1 cellular context compared by ENCODE assay signal in genomic region chr5:76790632-76791290, GRCh38.
TF ChIP-seq lines count a peak whose summit lies in the region.

No MANE protein-coding gene starts in this region.

TF ChIP-seq in HEK293, 187 proteins besides CTCF, POLR2A, EP300 and RAD21 (continued from another document):
- TF ChIP-seq HIC1 (tag by site-specific recombination; IDR thresholded peaks at IDR 0.05) (peak; percentile 68), MYNN (tag by site-specific recombination; IDR thresholded peaks at IDR 0.05; ENCODE audit: borderline replicate concordance) (no peak), ZNF174 (tag by site-specific recombination; IDR thresholded peaks at IDR 0.05) (no peak), ZXDB (tag by site-specific recombination; IDR thresholded peaks at IDR 0.05) (peak; percentile 47; the same call in 1 of the 2 replicates), ZNF394 (tag by site-specific recombination; IDR thresholded peaks at IDR 0.05; ENCODE audit: borderline replicate concordance) (peak; percentile 48; the same call in 1 of the 2 replicates), BCL11A (tag by site-specific recombination; IDR thresholded peaks at IDR 0.05; ENCODE audit: low read depth) (no peak), ZNF837 (tag by site-specific recombination; IDR thresholded peaks at IDR 0.05) (no peak), ZNF140 (tag by site-specific recombination; IDR thresholded peaks at IDR 0.05) (no peak), PBX3 (CRISPR knock-in tag; IDR thresholded peaks at IDR 0.05) (no peak), ZFP69B (tag by site-specific recombination; IDR thresholded peaks at IDR 0.05) (peak; percentile 45; the same call in 1 of the 2 replicates), ZNF37A (tag by site-specific recombination; IDR thresholded peaks at IDR 0.05) (no peak), ZSCAN16 (tag by site-specific recombination; IDR thresholded peaks at IDR 0.05) (no peak), YY1 (tag by site-specific recombination; IDR thresholded peaks at IDR 0.05) (no peak), ZEB2 (tag by site-specific recombination; IDR thresholded peaks at IDR 0.05) (peak; percentile 98), ZNF248 (tag by site-specific recombination; IDR thresholded peaks at IDR 0.05) (no peak), ZNF362 (tag by site-specific recombination; IDR thresholded peaks at IDR 0.05) (no peak), ZNF16 (tag by site-specific recombination; IDR thresholded peaks at IDR 0.05; ENCODE audit: low read depth) (no peak), ZNF639 (tag by site-specific recombination; IDR thresholded peaks at IDR 0.05) (peak; percentile 82), INSM2 (tag by site-specific recombination; IDR thresholded peaks at IDR 0.05) (peak; percentile 94), ZNF701 (tag by site-specific recombination; IDR thresholded peaks at IDR 0.05) (no peak), ZNF544 (tag by site-specific recombination; IDR thresholded peaks at IDR 0.05) (no peak), ZNF747 (tag by site-specific recombination; IDR thresholded peaks at IDR 0.05) (no peak), ZNF311 (tag by site-specific recombination; IDR thresholded peaks at IDR 0.05; ENCODE audit: borderline replicate concordance) (no peak), TRIM28 (IDR thresholded peaks at IDR 0.05; ENCODE audit: borderline replicate concordance, low read length) (no peak), ZNF416 (tag by site-specific recombination; IDR thresholded peaks at IDR 0.05) (no peak), KLF8 (tag by site-specific recombination; IDR thresholded peaks at IDR 0.05) (peak; percentile 72), ZNF596 (tag by site-specific recombination; IDR thresholded peaks at IDR 0.05) (no peak), REPIN1 (tag by site-specific recombination; IDR thresholded peaks at IDR 0.05; ENCODE audit: low read depth) (no peak), ZNF660 (tag by site-specific recombination; IDR thresholded peaks at IDR 0.05) (peak; percentile 93), ZNF654 (tag by site-specific recombination; IDR thresholded peaks at IDR 0.05; ENCODE audit: low read depth) (peak; percentile 15; the same call in 1 of the 2 replicates), ZNF138 (tag by site-specific recombination; IDR thresholded peaks at IDR 0.05; ENCODE audit: borderline replicate concordance) (no peak), YY2 (tag by site-specific recombination; IDR thresholded peaks at IDR 0.05) (no peak), ZNF571 (tag by site-specific recombination; IDR thresholded peaks at IDR 0.05) (no peak), ZNF184 (tag by site-specific recombination; IDR thresholded peaks at IDR 0.05) (peak; percentile 74; the same call in 1 of the 2 replicates), ZNF341 (tag by site-specific recombination; IDR thresholded peaks at IDR 0.05; ENCODE audit: low read depth) (peak; percentile 50; the same call in 1 of the 2 replicates), ZNF555 (tag by site-specific recombination; conservative IDR thresholded peaks at IDR 0.05) (no peak), ZNF324 (tag by site-specific recombination; IDR thresholded peaks at IDR 0.05) (peak; percentile 90), ZNF677 (tag by site-specific recombination; IDR thresholded peaks at IDR 0.05) (no peak), ZNF292 (tag by site-specific recombination; IDR thresholded peaks at IDR 0.05; ENCODE audit: borderline replicate concordance, low read depth) (no peak), ZNF548 (tag by site-specific recombination; IDR thresholded peaks at IDR 0.05) (no peak), ZNF157 (tag by site-specific recombination; IDR thresholded peaks at IDR 0.05) (no peak), ZBTB17 (tag by site-specific recombination; IDR thresholded peaks at IDR 0.05) (peak; percentile 67), ZNF48 (tag by site-specific recombination; IDR thresholded peaks at IDR 0.05) (no peak)
- TF ChIP-seq, protein P1, sequence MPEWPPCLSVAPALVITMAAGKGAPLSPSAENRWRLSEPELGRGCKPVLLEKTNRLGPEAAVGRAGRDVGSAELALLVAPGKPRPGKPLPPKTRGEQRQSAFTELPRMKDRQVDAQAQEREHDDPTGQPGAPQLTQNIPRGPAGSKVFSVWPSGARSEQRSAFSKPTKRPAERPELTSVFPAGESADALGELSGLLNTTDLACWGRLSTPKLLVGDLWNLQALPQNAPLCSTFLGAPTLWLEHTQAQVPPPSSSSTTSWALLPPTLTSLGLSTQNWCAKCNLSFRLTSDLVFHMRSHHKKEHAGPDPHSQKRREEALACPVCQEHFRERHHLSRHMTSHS (tag by site-specific recombination; IDR thresholded peaks at IDR 0.05) = no peak
